In genomic region chr11:9758676-9759518, GRCh38 we compare ENCODE assay signal across 8 cellular contexts.
DNase-seq lines count a peak whose midpoint lies in the region; ATAC-seq and TF ChIP-seq lines count a peak whose summit lies in the region.

No MANE protein-coding gene starts in this region.

- no peak for TF ChIP-seq CTCF in activated CD8-positive, alpha-beta T cell treated with anti-CD3 and anti-CD28 coated beads for 36 hours (IDR thresholded peaks at IDR 0.05)

- H3K27ac Mint-ChIP-seq in activated CD8-positive, alpha-beta T cell treated with anti-CD3 and anti-CD28 coated beads for 36 hours, result peak overlapping the region; percentile 98

- H3K4me3 Mint-ChIP-seq in activated CD8-positive, alpha-beta T cell treated with anti-CD3 and anti-CD28 coated beads for 36 hours, result peak overlapping the region; percentile 88

- no peaks in the 10 kb centered on the region for H3K27me3 Mint-ChIP-seq in activated CD8-positive, alpha-beta T cell treated with anti-CD3 and anti-CD28 coated beads for 36 hours

- DNase-seq in NCI-H1436 (lab: John Stamatoyannopoulos, UW) (peak; percentile 47), NCI-H1436 treated with DMSO at 0.1 percent for 48 hours (lab: John Stamatoyannopoulos, UW) (no peak), NCI-H2196 (lab: John Stamatoyannopoulos, UW; ENCODE audit: unreplicated experiment) (peak; percentile 73), medulla oblongata (ENCODE audit: extremely low spot score) (peak; percentile 68)
- peak; percentile 72 for DNase-seq in activated CD8-positive, alpha-beta T cell treated with anti-CD3 and anti-CD28 coated beads for 36 hours
- DNase-seq in effector CD4-positive, alpha-beta T cell, result peak; percentile 16
- DNase-seq in stimulated activated CD8-positive, alpha-beta memory T cell treated with anti-CD3 and anti-CD28 coated beads, Interleukin-2, amount 100 ng/mL, for 48 hours (ENCODE audit: low read depth in 2 of 2), result peak; percentile 48 to 50

- no peaks in the 10 kb centered on the region for H3K9me3 Mint-ChIP-seq in activated CD8-positive, alpha-beta T cell treated with anti-CD3 and anti-CD28 coated beads for 36 hours

- POLR2A ChIA-PET in activated CD8-positive, alpha-beta T cell treated with anti-CD3 and anti-CD28 coated beads for 36 hours (lab: Charles Lee), result interaction anchor here (0.6 to 2.3 kb wide), 22 partner anchors 9 to 568 kb away, joined by 3 to 12 read pairs (median 3); partner anchors contain the start of genes WEE1 and ZNF143

- peaks cover 11% of the 10 kb centered on the region for H3K36me3 Mint-ChIP-seq in activated CD8-positive, alpha-beta T cell treated with anti-CD3 and anti-CD28 coated beads for 36 hours (ENCODE audit: low read depth)

- intact Hi-C loops in activated CD8-positive, alpha-beta T cell treated with anti-CD3 and anti-CD28 coated beads for 36 hours (cut with micrococcal nuclease), result loop anchor here (2.0 to 5.0 kb wide), 2 partner anchors 214 to 548 kb away; partner anchors contain the start of gene ADM

- CTCF ChIA-PET in activated CD8-positive, alpha-beta T cell treated with anti-CD3 and anti-CD28 coated beads for 36 hours (lab: Charles Lee), result interaction anchor here (0.7 to 3.7 kb wide), 24 partner anchors 11 to 782 kb away, joined by 3 to 49 read pairs (median 4); partner anchors contain the start of genes ADM, RNF141 and WEE1

- peak; percentile 30 for ATAC-seq in HG02798 (IDR thresholded peaks at IDR 0.05; ENCODE audit: poor library complexity, unreplicated experiment)
- ATAC-seq in activated CD8-positive, alpha-beta T cell treated with anti-CD3 and anti-CD28 coated beads for 36 hours, result peak; percentile 27

- peaks cover 51% of the 10 kb centered on the region for H3K4me1 Mint-ChIP-seq in activated CD8-positive, alpha-beta T cell treated with anti-CD3 and anti-CD28 coated beads for 36 hours (ENCODE audit: low read depth)
